In the genomic region with DNA sequence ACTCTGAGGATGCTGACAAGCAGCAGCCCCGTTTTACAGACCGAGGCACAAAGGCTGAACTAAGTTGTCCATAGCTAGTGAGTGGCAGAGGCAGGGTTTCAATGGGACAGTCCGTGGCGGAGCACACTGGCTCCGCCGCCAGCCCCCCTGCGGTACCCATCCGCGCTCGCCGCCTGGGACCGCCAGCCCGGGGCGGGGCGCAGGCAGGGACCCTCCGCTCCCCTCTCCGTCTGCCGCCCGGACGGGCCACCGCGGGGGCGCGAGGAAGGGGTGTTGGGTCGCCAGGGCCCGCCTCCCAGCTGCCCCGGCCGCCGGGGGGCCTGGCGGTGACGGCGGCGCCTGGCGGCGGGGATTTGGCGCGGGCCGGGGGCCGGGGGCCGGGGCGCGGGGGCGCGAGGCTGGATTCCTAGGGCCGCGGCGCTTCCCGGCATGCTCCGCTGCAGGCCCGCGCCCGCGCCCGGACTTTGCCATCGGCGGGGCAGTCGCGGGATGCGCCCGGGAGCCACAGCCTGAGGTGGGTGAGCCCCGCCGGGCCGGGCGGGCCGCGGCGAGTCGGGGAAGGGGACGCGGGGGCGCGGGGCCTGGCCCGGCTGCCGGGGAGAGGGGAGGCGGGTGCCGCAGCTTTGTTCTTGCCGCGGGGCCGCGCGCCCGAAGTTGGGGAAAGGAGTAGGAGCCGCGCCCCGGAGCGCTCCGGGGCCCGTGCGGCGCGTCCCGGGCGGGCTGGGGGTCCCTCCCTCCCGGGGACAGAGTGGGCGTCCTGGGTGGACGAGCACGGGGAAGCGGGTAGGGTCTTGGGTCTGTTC, we compare ENCODE assay signal across 8 cellular contexts. TPM values are rescaled to one million over a fixed set of nuclear protein-coding genes. Genes with fewer than 3 reads are reported as not detected.
DNase-seq lines count a peak whose midpoint lies in the region; ATAC-seq and TF ChIP-seq lines count a peak whose summit lies in the region.

A gene with protein sequence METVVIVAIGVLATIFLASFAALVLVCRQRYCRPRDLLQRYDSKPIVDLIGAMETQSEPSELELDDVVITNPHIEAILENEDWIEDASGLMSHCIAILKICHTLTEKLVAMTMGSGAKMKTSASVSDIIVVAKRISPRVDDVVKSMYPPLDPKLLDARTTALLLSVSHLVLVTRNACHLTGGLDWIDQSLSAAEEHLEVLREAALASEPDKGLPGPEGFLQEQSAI (plus strand): TSS at position 430 of the 803 bp plus-strand sequence. CDS start 3,376 bp downstream, outside the sequence.

- peaks cover 22% of the 10 kb centered on the region for H3K36me3 Mint-ChIP-seq in Caco-2 (ENCODE audit: insufficient read depth, unreplicated experiment)

- TF ChIP-seq POLR2A in sigmoid colon (IDR thresholded peaks at IDR 0.05): no peak

- no peaks in the 10 kb centered on the region; the same call in 1 of the 2 replicates for H3K36me3 ChIP-seq in Caco-2 (ENCODE audit: control insufficient read depth, insufficient read depth, low read length)
- H3K36me3 ChIP-seq in sigmoid colon: peaks cover 0 to 11% (median 1%) of the 10 kb centered on the region in 4 donors

- H3K27ac Mint-ChIP-seq in Caco-2 (ENCODE audit: unreplicated experiment): peak within 1 kb of the TSS; percentile 65

- H3K4me1 Mint-ChIP-seq in Caco-2 (ENCODE audit: low read depth, unreplicated experiment): no peaks in the 10 kb centered on the region

- POLR2A ChIA-PET in Caco-2 (lab: Charles Lee) (interaction anchor here (0.6 to 1.8 kb wide), 2 partner anchors 13 to 16 kb away, joined by 4 to 11 read pairs; no protein-coding TSS in a partner anchor), GM10248 (lab: Yijun Ruan, JAX) (no interaction called here)

- BruUV-seq in Caco-2 (replicated peaks; lab: Mats Ljungman, UMichigan): no TSS peak

- no peaks in the 10 kb centered on the region for H3K27me3 Mint-ChIP-seq in Caco-2 (ENCODE audit: insufficient read depth, unreplicated experiment)

- ATAC-seq in HG02870 (IDR thresholded peaks at IDR 0.05; ENCODE audit: unreplicated experiment) (no peak), HG03432 (IDR thresholded peaks at IDR 0.05; ENCODE audit: unreplicated experiment) (no peak)

- 1% methylated on average over 98 of the region's 98 CpGs for WGBS in sigmoid colon, 2 donors

- in situ Hi-C loops in KBM-7 (cut with MboI; ENCODE audit: low pct_unique_long_range_greater_than_20kb, low sequenced_read_pairs): no loop called here

- H3K4me3 ChIP-seq in Caco-2 (ENCODE audit: low read depth, low read length) (peak within 1 kb of the TSS; percentile 77), cardiac fibroblast (replicated peaks in 1 of 2; ENCODE audit: low read depth in 2 of 2, low read length in 2 of 2) (peak within 1 kb of the TSS; percentile 50 to 62), sigmoid colon (peak within 1 kb of the TSS; percentile 58 to 91 (median 80))

- no peaks in the 10 kb centered on the region for H3K9me3 Mint-ChIP-seq in Caco-2 (ENCODE audit: unreplicated experiment)

- no peak for TF ChIP-seq CTCF in Caco-2 (IDR thresholded peaks at IDR 0.05; ENCODE audit: insufficient read depth in 1 of 2, low read depth in 1 of 2, low read length in 1 of 2, severe bottlenecking in 1 of 2, unreplicated experiment in 1 of 2)
- no peak for TF ChIP-seq CTCF in cardiac fibroblast (IDR thresholded peaks at IDR 0.05; ENCODE audit: low read depth, low read length)
- no peak for TF ChIP-seq CTCF in sigmoid colon (IDR thresholded peaks at IDR 0.05)
- no peak for TF ChIP-seq CTCF in GM10248 (IDR thresholded peaks at IDR 0.05; ENCODE audit: control extremely low read depth, extremely low read depth, low read depth, missing control alignments)

- peaks cover 23% of the 10 kb centered on the region for H3K4me1 ChIP-seq in Caco-2
- H3K4me1 ChIP-seq in sigmoid colon: peaks cover 0 to 20% (median 14%) of the 10 kb centered on the region in 4 donors

- intact Hi-C loops in Caco-2 (cut with micrococcal nuclease; ENCODE audit: unreplicated experiment) (loop anchor here (1.0 to 5.0 kb wide), 5 partner anchors 15 to 146 kb away; a partner anchor contains a TSS), sigmoid colon (cut with DNase I) (loop anchor here (5.0 kb wide), 1 partner anchor 51 kb away; a partner anchor contains a TSS)

- H3K9me3 ChIP-seq in Caco-2 (no peaks in the 10 kb centered on the region), sigmoid colon (no peaks in the 10 kb centered on the region)

- peak in 1 of 2 experiments; percentile 82 for DNase-seq in Caco-2
- DNase-seq in KBM-7: peak; percentile 35
- peak; percentile 30 to 38 for DNase-seq in cardiac fibroblast (ENCODE audit: low read depth in 2 of 2)
- peak; percentile 39 for DNase-seq in inferior parietal cortex (ENCODE audit: extremely low spot score)
- DNase-seq in sigmoid colon: no peak
- no peak for DNase-seq in GM10248 (ENCODE audit: extremely low spot score)

- TF ChIP-seq EP300 in sigmoid colon (IDR thresholded peaks at IDR 0.05): no peak

- CTCF ChIA-PET in Caco-2 (lab: Charles Lee) (interaction anchor here (0.7 to 2.5 kb wide), 6 partner anchors 16 to 1404 kb away, joined by 3 to 8 read pairs (median 4); no protein-coding TSS in a partner anchor), GM10248 (lab: Yijun Ruan, JAX) (interaction anchor here (1.0 to 2.4 kb wide), 6 partner anchors 8 to 444 kb away, joined by 3 to 7 read pairs (median 4); no protein-coding TSS in a partner anchor)

- peak within 1 kb of the TSS; percentile 71 to 78 (median 72) for H3K27ac ChIP-seq in sigmoid colon

- H3K27me3 ChIP-seq in Caco-2 (replicated peaks; ENCODE audit: control insufficient read depth, insufficient read depth, low read length) (no peaks in the 10 kb centered on the region), sigmoid colon (no peaks in the 10 kb centered on the region)

- H3K4me3 Mint-ChIP-seq in Caco-2 (ENCODE audit: unreplicated experiment): no peak within 1 kb of the TSS

RNA-seq across cellular contexts. Expression of the gene that starts here (rescaled TPM):
- total RNA-seq in Caco-2 (2022) (189 and 229 TPM in 2 replicates), sigmoid colon (10 to 100 TPM; 46.0 to 88.1 (median 60.8) TPM)
- polyA plus RNA-seq in sigmoid colon: 10 to 100 TPM; 23.8 to 63.3 (median 59.5) TPM

Comparison
In these comparisons a context has a peak if more than half of its experiments do, and no peak if none do; other contexts are left out.
1. DNase-seq: peak in KBM-7 (single experiment), cardiac fibroblast (2 of 2) and inferior parietal cortex (single experiment); none in sigmoid colon (single experiment) and GM10248 (single experiment).
2. Peak in every context shown above with its lines, with median percentiles within 50 percentile points of each other: H3K4me3 ChIP-seq.